ENCODE assay signal across 27 cellular contexts in genomic region chr13:27336005-27336673, GRCh38.
A peak's percentile ranks its signal among the peaks of the same experiment; 100 is the strongest.
DNase-seq lines count a peak whose midpoint lies in the region; ATAC-seq and TF ChIP-seq lines count a peak whose summit lies in the region.
"Had no signal": no experiment of that assay in that cellular context is flagged by ENCODE, and none has a peak within 500 bp of the region (broad histone marks: within the 10 kb centered on the region; RNA-seq: fewer than 3 reads in every experiment).

No MANE protein-coding gene starts in this region.

- no peak overlapping the region for H3K27ac Mint-ChIP-seq in MCF 10A (ENCODE audit: low read depth, unreplicated experiment)
- H3K27ac Mint-ChIP-seq: activated CD4-positive, alpha-beta memory T cell treated with anti-CD3 and anti-CD28 coated beads, Interleukin-2, amount 10 ng/mL, durations not matched to agents 7 days and 5 days; B cell; CD8-positive, alpha-beta T cell had no signal

- in situ Hi-C loops in mammary epithelial cell (cut with MboI; ENCODE audit: low sequenced_read_pairs in 2 of 2), result no loop called here

- dilution Hi-C loops in mammary epithelial cell (cut with HindIII; ENCODE audit: low sequenced_read_pairs), result no loop called here

- H3K27me3 Mint-ChIP-seq in MCF 10A (ENCODE audit: insufficient read depth, unreplicated experiment), result peaks cover 20% of the 10 kb centered on the region
- H3K27me3 Mint-ChIP-seq: B cell had no signal

- H3K9ac ChIP-seq in mammary epithelial cell (ENCODE audit: insufficient read depth, low read length), result no peak overlapping the region

- TF ChIP-seq CTCF in mammary epithelial cell (conservative IDR thresholded peaks at IDR 0.05 in 1 of 2, IDR thresholded peaks at IDR 0.05 in 1 of 2; ENCODE audit: extremely low read depth in 1 of 2, insufficient read depth in 1 of 2, low read depth in 1 of 2, low read length in 2 of 2) (no peak), MCF 10A (IDR thresholded peaks at IDR 0.05; ENCODE audit: unreplicated experiment) (no peak), upper lobe of right lung (IDR thresholded peaks at IDR 0.05) (no peak), right atrium auricular region (IDR thresholded peaks at IDR 0.05) (no peak)

- no peaks in the 10 kb centered on the region for H3K36me3 Mint-ChIP-seq in MCF 10A (ENCODE audit: insufficient read depth, unreplicated experiment)
- H3K36me3 Mint-ChIP-seq: CD8-positive, alpha-beta T cell had no signal

- no TSS peak for BruUV-seq in mammary epithelial cell (replicated peaks; lab: Mats Ljungman, UMichigan)
- BruUV-seq in MCF 10A (replicated peaks; lab: Mats Ljungman, UMichigan), result no TSS peak

- POLR2A ChIA-PET in MCF 10A (lab: Yijun Ruan, JAX), result no interaction called here

- intact Hi-C loops in mammary epithelial cell (cut with micrococcal nuclease), result no loop called here
- intact Hi-C loops in MCF 10A (cut with micrococcal nuclease), result no loop called here
- intact Hi-C loops in upper lobe of right lung (cut with DNase I), result no loop called here

- DNase-seq in mammary epithelial cell (peak; percentile 12), MCF 10A (ENCODE audit: unreplicated experiment) (no peak), astrocyte of the hippocampus (ENCODE audit: low read depth, low spot score) (peak; percentile 48), iris pigment epithelial cell (ENCODE audit: low read depth) (peak; percentile 61), upper lobe of right lung (no peak), right atrium auricular region (ENCODE audit: low spot score) (no peak)
- no peak for DNase-seq in activated effector memory CD4-positive, alpha-beta T cell treated with anti-CD3 and anti-CD28 coated beads, Interleukin-2, amount 50 U/mL, for 16 hours
- DNase-seq: activated CD4-positive, alpha-beta memory T cell treated with anti-CD3 and anti-CD28 coated beads, Interleukin-2, amount 10 ng/mL, durations not matched to agents 7 days and 5 days; activated CD4-positive, CD25-positive, alpha-beta regulatory T cell treated with anti-CD3 and anti-CD28 coated beads, Interleukin-2, amount 50 U/mL, for 72 hours; CD8-positive, alpha-beta T cell; effector memory CD4-positive, alpha-beta T cell; foreskin melanocyte; H9; KBM-7; left cardiac atrium; NCI-H1417 treated with DMSO at 0.1 percent for 48 hours; NCI-H2081; NCI-H2227 treated with DMSO at 0.1 percent for 48 hours; Peyer's patch; SHP77 treated with DMSO at 0.1 percent for 48 hours; sigmoid colon; stimulated activated naive CD8-positive, alpha-beta T cell treated with anti-CD3 and anti-CD28 coated beads, Interleukin-15, Interleukin-2, amounts not matched to agents 100 U/mL and 50 U/mL, for 24 hours had no signal

- H3K4me1 Mint-ChIP-seq in MCF 10A (ENCODE audit: insufficient read depth, unreplicated experiment), result peaks cover under 1% of the 10 kb centered on the region
- H3K4me1 Mint-ChIP-seq: B cell had no signal

- no peaks in the 10 kb centered on the region for H3K79me2 ChIP-seq in mammary epithelial cell (ENCODE audit: insufficient read depth, low read length)

- H3K27me3 ChIP-seq in mammary epithelial cell (ENCODE audit: insufficient read depth, low read length) (no peaks in the 10 kb centered on the region), upper lobe of right lung (peaks cover 6% of the 10 kb centered on the region), right atrium auricular region (no peaks in the 10 kb centered on the region)
- H3K27me3 ChIP-seq: Peyer's patch, sigmoid colon, vagina had no signal

- no peak overlapping the region for H3K4me3 Mint-ChIP-seq in MCF 10A (ENCODE audit: unreplicated experiment)
- H3K4me3 Mint-ChIP-seq: activated CD4-positive, alpha-beta memory T cell treated with anti-CD3 and anti-CD28 coated beads, Interleukin-2, amount 10 ng/mL, durations not matched to agents 7 days and 5 days; B cell; CD8-positive, alpha-beta T cell; H9 had no signal

- CTCF ChIA-PET in mammary epithelial cell (lab: Charles Lee; ENCODE audit: low non-redundant PET), result no interaction called here
- CTCF ChIA-PET in MCF 10A (lab: Yijun Ruan, JAX), result interaction anchor here (0.6 to 1.4 kb wide), 3 partner anchors 25 to 523 kb away, joined by 3 to 6 read pairs (median 3); no protein-coding TSS in a partner anchor

- no peaks in the 10 kb centered on the region for H4K20me1 ChIP-seq in mammary epithelial cell (ENCODE audit: insufficient read depth, low read length)

- H3K9me3 Mint-ChIP-seq in MCF 10A (ENCODE audit: unreplicated experiment), result no peaks in the 10 kb centered on the region
- H3K9me3 Mint-ChIP-seq: activated CD4-positive, alpha-beta memory T cell treated with anti-CD3 and anti-CD28 coated beads, Interleukin-2, amount 10 ng/mL, durations not matched to agents 7 days and 5 days; CD8-positive, alpha-beta T cell; H9 had no signal

- H3K4me1 ChIP-seq in mammary epithelial cell (ENCODE audit: insufficient read depth, low read length) (no peaks in the 10 kb centered on the region), upper lobe of right lung (no peaks in the 10 kb centered on the region), right atrium auricular region (no peaks in the 10 kb centered on the region)
- H3K4me1 ChIP-seq: Peyer's patch, sigmoid colon, vagina had no signal

- H3K4me2 ChIP-seq in mammary epithelial cell (ENCODE audit: insufficient read depth, low read depth, low read length), result no peak overlapping the region

- WGBS in mammary epithelial cell (ENCODE audit: low coverage, missing lambda C conversion rate), result 79% methylated on average over 5 of the region's 6 CpGs

- H2AFZ ChIP-seq in mammary epithelial cell (ENCODE audit: low read depth, low read length), result peak overlapping the region; percentile 34

- ATAC-seq in upper lobe of right lung (peak; percentile 18), HG02798 (IDR thresholded peaks at IDR 0.05; ENCODE audit: poor library complexity, unreplicated experiment) (no peak)
- ATAC-seq: CD8-positive, alpha-beta T cell; stimulated activated naive CD8-positive, alpha-beta T cell treated with anti-CD3 and anti-CD28 coated beads, Interleukin-15, Interleukin-2, amounts not matched to agents 100 U/mL and 50 U/mL, for 24 hours had no signal

- H3K9me3 ChIP-seq in mammary epithelial cell (replicated peaks; ENCODE audit: insufficient read depth, low read length), result no peaks in the 10 kb centered on the region
- no peaks in the 10 kb centered on the region for H3K9me3 ChIP-seq in upper lobe of right lung
- no peaks in the 10 kb centered on the region for H3K9me3 ChIP-seq in right atrium auricular region
- H3K9me3 ChIP-seq: Peyer's patch, sigmoid colon, thoracic aorta, vagina had no signal

- H3K4me3 ChIP-seq in mammary epithelial cell (replicated peaks in 1 of 3; ENCODE audit: insufficient read depth in 1 of 3, low read depth in 2 of 3, low read length in 3 of 3) (no peak overlapping the region), upper lobe of right lung (no peak overlapping the region), right atrium auricular region (no peak overlapping the region)
- H3K4me3 ChIP-seq: coronary artery, Peyer's patch, sigmoid colon, thoracic aorta, vagina had no signal

- H3K27ac ChIP-seq in mammary epithelial cell (ENCODE audit: insufficient read depth, low read depth, low read length), result no peak overlapping the region
- H3K27ac ChIP-seq in upper lobe of right lung, result no peak overlapping the region
- no peak overlapping the region for H3K27ac ChIP-seq in right atrium auricular region
- H3K27ac ChIP-seq: coronary artery, Peyer's patch, sigmoid colon, thoracic aorta, vagina had no signal

- H3K36me3 ChIP-seq in mammary epithelial cell (ENCODE audit: insufficient read depth, low read length), result no peaks in the 10 kb centered on the region
- no peaks in the 10 kb centered on the region for H3K36me3 ChIP-seq in upper lobe of right lung
- no peaks in the 10 kb centered on the region for H3K36me3 ChIP-seq in right atrium auricular region
- H3K36me3 ChIP-seq: Peyer's patch, sigmoid colon, thoracic aorta, vagina had no signal

Comparison
In these comparisons a context has a peak if more than half of its experiments do, and no peak if none do; other contexts are left out.
1. DNase-seq: peak in mammary epithelial cell (single experiment), astrocyte of the hippocampus (single experiment) and iris pigment epithelial cell (single experiment); none in MCF 10A (single experiment), upper lobe of right lung (single experiment), activated effector memory CD4-positive, alpha-beta T cell treated with anti-CD3 and anti-CD28 coated beads, Interleukin-2, amount 50 U/mL, for 16 hours (single experiment) and right atrium auricular region (single experiment).